19 cellular contexts compared by ENCODE assay signal in genomic region chr10:60934215-60935175, GRCh38. TPM values are rescaled to one million over a fixed set of nuclear protein-coding genes. Genes with fewer than 3 reads are reported as not detected.
DNase-seq lines count a peak whose midpoint lies in the region; ATAC-seq and TF ChIP-seq lines count a peak whose summit lies in the region.
"Had no signal": no experiment of that assay in that cellular context is flagged by ENCODE, and none has a peak within 500 bp of the region (broad histone marks: within the 10 kb centered on the region; RNA-seq: fewer than 3 reads in every experiment).

No MANE protein-coding gene starts in this region.

- H3K4ac ChIP-seq in mesenchymal stem cell (ENCODE audit: low read depth in 1 of 2, low read length in 2 of 2), result no peak overlapping the region

- H2BK12ac ChIP-seq in mesenchymal stem cell (ENCODE audit: low read length in 2 of 2), result no peak overlapping the region

- peaks cover 16% of the 10 kb centered on the region for H3K79me1 ChIP-seq in mesenchymal stem cell (replicated peaks; ENCODE audit: low read length, poor library complexity, severe bottlenecking)

- no peak overlapping the region for H4K91ac ChIP-seq in mesenchymal stem cell (ENCODE audit: low read length)

- H3K36me3 ChIP-seq in mesenchymal stem cell (ENCODE audit: control insufficient read depth in 1 of 2, insufficient read depth in 2 of 2, low read depth in 1 of 2, low read length in 2 of 2), result no peaks in the 10 kb centered on the region

- no peak overlapping the region for H2BK5ac ChIP-seq in mesenchymal stem cell (ENCODE audit: low read depth, low read length, poor library complexity, severe bottlenecking)

- 32% methylated on average over 6 of the region's 6 CpGs for WGBS in right cardiac atrium
- WGBS in mesenchymal stem cell, result 93% methylated on average over 6 of the region's 6 CpGs

- no peak overlapping the region for H3K14ac ChIP-seq in mesenchymal stem cell (ENCODE audit: low read length in 2 of 2)

- H3K27me3 ChIP-seq in right cardiac atrium (ENCODE audit: control insufficient read depth, insufficient read depth) (no peaks in the 10 kb centered on the region), mesenchymal stem cell (ENCODE audit: control insufficient read depth in 1 of 2, insufficient read depth in 1 of 2, low read length in 2 of 2) (no peaks in the 10 kb centered on the region)

- peak overlapping the region; percentile 72 for H3K27ac ChIP-seq in right cardiac atrium (ENCODE audit: low read length)
- H3K27ac ChIP-seq in substantia nigra (ENCODE audit: low read depth, low read length, poor library complexity, severe bottlenecking), result peak overlapping the region; percentile 26
- no peak overlapping the region for H3K27ac ChIP-seq in mesenchymal stem cell (ENCODE audit: low read length, poor library complexity, severe bottlenecking)
- H3K27ac ChIP-seq: C4-2B had no signal

- H3K18ac ChIP-seq in mesenchymal stem cell (ENCODE audit: low read depth in 1 of 2, low read length in 2 of 2), result no peak overlapping the region

- H2BK120ac ChIP-seq in mesenchymal stem cell (ENCODE audit: low read depth, low read length), result no peak overlapping the region

- H2AFZ ChIP-seq in mesenchymal stem cell (ENCODE audit: low read depth, low read length), result no peak overlapping the region

- H2BK15ac ChIP-seq in mesenchymal stem cell (ENCODE audit: low read depth, poor library complexity, severe bottlenecking), result no peak overlapping the region

- no peak overlapping the region for H3K23ac ChIP-seq in mesenchymal stem cell (ENCODE audit: low read length in 2 of 2)

- H2AK5ac ChIP-seq in mesenchymal stem cell (ENCODE audit: low read length, severe bottlenecking), result no peak overlapping the region

- H4K8ac ChIP-seq in mesenchymal stem cell (ENCODE audit: low read length), result no peak overlapping the region

- peak; percentile 86 for ATAC-seq in Right ventricle myocardium superior (ENCODE audit: poor library complexity)
- peak; percentile 64 to 71 for ATAC-seq in right cardiac atrium
- ATAC-seq: PC-3 had no signal

- H3K9me3 ChIP-seq in right cardiac atrium (ENCODE audit: control insufficient read depth, low read length) (no peaks in the 10 kb centered on the region), mesenchymal stem cell (ENCODE audit: control insufficient read depth, low read length) (no peaks in the 10 kb centered on the region)
- H3K9me3 ChIP-seq: SK-N-SH had no signal

- DNase-seq in cardiac fibroblast (ENCODE audit: low read depth in 2 of 2) (peak; percentile 23 to 33), Right ventricle myocardium superior (no peak), right cardiac atrium (no peak), substantia nigra (lab: John Stamatoyannopoulos, UW) (no peak), cerebellum (ENCODE audit: low spot score) (no peak), mesenchymal stem cell (no peak), NCI-H1092 (lab: John Stamatoyannopoulos, UW) (no peak)
- DNase-seq: GOT3, HCEC 1CT, Karpas-422, NCI-H1417 treated with DMSO at 0.1 percent for 48 hours, NCI-H187, NCI-H446 treated with DMSO at 0.1 percent for 48 hours, NCI-H526 treated with DMSO at 0.1 percent for 48 hours, PC-3, RPMI8226, SIG-M5, SK-N-SH had no signal

- peaks cover 3% of the 10 kb centered on the region for H3K4me1 ChIP-seq in right cardiac atrium (ENCODE audit: control insufficient read depth, insufficient read depth, low read length)
- H3K4me1 ChIP-seq in mesenchymal stem cell (ENCODE audit: control insufficient read depth, insufficient read depth, low read depth, low read length), result no peaks in the 10 kb centered on the region

- H3K4me3 ChIP-seq in cardiac fibroblast (replicated peaks in 1 of 2; ENCODE audit: low read depth in 2 of 2, low read length in 2 of 2) (no peak overlapping the region), right cardiac atrium (ENCODE audit: low read length) (no peak overlapping the region), mesenchymal stem cell (ENCODE audit: insufficient read depth in 1 of 2, low read depth in 1 of 2, low read length in 2 of 2) (no peak overlapping the region)

- H3K9ac ChIP-seq in mesenchymal stem cell (ENCODE audit: low read length), result no peak overlapping the region
- H3K9ac ChIP-seq: SK-N-SH had no signal

- TF ChIP-seq CTCF in cardiac fibroblast (IDR thresholded peaks at IDR 0.05; ENCODE audit: low read depth, low read length), result no peak

- intact Hi-C loops in Right ventricle myocardium superior (cut with DNase I), result loop anchor here (5.0 kb wide), 1 partner anchor 32 kb away; no protein-coding TSS in a partner anchor
- intact Hi-C loops in right cardiac atrium (cut with DNase I), result no loop called here

- H3K4me2 ChIP-seq in mesenchymal stem cell (ENCODE audit: low read length, poor library complexity, severe bottlenecking), result no peak overlapping the region
- H3K4me2 ChIP-seq: SK-N-SH had no signal

RNA-seq across cellular contexts. Expression of gene RHOBTB1, which starts 9.5 kb away (rescaled TPM):
- total RNA-seq in Right ventricle myocardium superior (13.0 TPM), right cardiac atrium (10 to 100 TPM in 2 of 4 donors, 1 to 10 TPM in 2; 9.3 to 13.8 (median 11.0) TPM), cerebellum (26.4 TPM)
- polyA plus RNA-seq in right cardiac atrium, result 5.8 TPM
- 60.2 TPM for polyA plus RNA-seq in mesenchymal stem cell (2013, experiment 1 of 2)
- 60.6 TPM for polyA plus RNA-seq in mesenchymal stem cell (2013, experiment 2 of 2)

Comparison
In these comparisons a context has a peak if more than half of its experiments do, and no peak if none do; other contexts are left out.
1. DNase-seq: peak in cardiac fibroblast (2 of 2); none in Right ventricle myocardium superior (single experiment), right cardiac atrium (0 of 3), substantia nigra (0 of 49), cerebellum (single experiment), mesenchymal stem cell (single experiment) and NCI-H1092 (single experiment).